In genomic region chr3:35932995-35933394, GRCh38 we compare ENCODE assay signal across 10 cellular contexts.
DNase-seq lines count a peak whose midpoint lies in the region; ATAC-seq and TF ChIP-seq lines count a peak whose summit lies in the region.
"Had no signal": no experiment of that assay in that cellular context is flagged by ENCODE, and none has a peak within 500 bp of the region (broad histone marks: within the 10 kb centered on the region; RNA-seq: fewer than 3 reads in every experiment).

No MANE protein-coding gene starts in this region.

- H3K36me3 ChIP-seq in RWPE2 (ENCODE audit: low read depth), result no peaks in the 10 kb centered on the region

- H3K4me3 ChIP-seq in RWPE2 (ENCODE audit: severe bottlenecking) (no peak overlapping the region), fibroblast of the aortic adventitia (ENCODE audit: low read depth, low read length) (no peak overlapping the region)

- DNase-seq in NCI-H1417 (lab: John Stamatoyannopoulos, UW) (peak in 2 of 3 experiments; percentile 11 to 13), NCI-H1417 treated with DMSO at 0.1 percent for 48 hours (lab: John Stamatoyannopoulos, UW) (no peak), RWPE2 (ENCODE audit: low spot score) (no peak), fibroblast of the aortic adventitia (ENCODE audit: low read depth) (peak; percentile 97), smooth muscle cell of the brain vasculature (ENCODE audit: low read depth, low spot score) (peak; percentile 65), NK-92 (lab: John Stamatoyannopoulos, UW; ENCODE audit: unreplicated experiment) (no peak)
- DNase-seq: naive B cell had no signal

- no peak overlapping the region for H3K27ac ChIP-seq in RWPE2 (ENCODE audit: poor library complexity, severe bottlenecking)

- H3K4me1 ChIP-seq in RWPE2 (ENCODE audit: insufficient read depth, poor library complexity, severe bottlenecking), result no peaks in the 10 kb centered on the region

- TF ChIP-seq CTCF in RWPE2 (IDR thresholded peaks at IDR 0.05; ENCODE audit: poor library complexity, severe bottlenecking) (no peak), fibroblast of the aortic adventitia (IDR thresholded peaks at IDR 0.05; ENCODE audit: insufficient read depth, low read length) (no peak)

- H3K27me3 ChIP-seq in RWPE2 (ENCODE audit: insufficient read depth, poor library complexity, severe bottlenecking), result peaks cover 14% of the 10 kb centered on the region

- ATAC-seq in RWPE2 (ENCODE audit: low read depth) (0 out of 3 replicates have a peak, but pooled peaks have one; percentile 31), GM18519 (IDR thresholded peaks at IDR 0.05; ENCODE audit: low FRiP score, unreplicated experiment) (no peak), HG03571 (IDR thresholded peaks at IDR 0.05; ENCODE audit: unreplicated experiment) (no peak)
- ATAC-seq: WTC11 had no signal

- no peaks in the 10 kb centered on the region for H3K9me3 ChIP-seq in RWPE2 (ENCODE audit: severe bottlenecking)

Comparison
In these comparisons a context has a peak if more than half of its experiments do, and no peak if none do; other contexts are left out.
1. DNase-seq: peak in NCI-H1417 (2 of 3), fibroblast of the aortic adventitia (single experiment) and smooth muscle cell of the brain vasculature (single experiment); none in NCI-H1417 treated with DMSO at 0.1 percent for 48 hours (single experiment), RWPE2 (single experiment) and NK-92 (single experiment).